32 cellular contexts compared by ENCODE assay signal in genomic region chr3:101159478-101159877, GRCh38.
"Had no signal": no experiment of that assay in that cellular context is flagged by ENCODE, and none has a peak within 500 bp of the region (broad histone marks: within the 10 kb centered on the region; RNA-seq: fewer than 3 reads in every experiment).

No MANE protein-coding gene starts in this region.

- H3K4me3 ChIP-seq: ovary, psoas muscle, right lobe of liver, sigmoid colon, stomach, suprapubic skin, thoracic aorta, thyroid gland, tibial nerve, upper lobe of right lung, uterus had no signal

- H3K36me3 ChIP-seq: neutrophil, ovary, right lobe of liver, sigmoid colon, stomach, suprapubic skin, thoracic aorta, thyroid gland, tibial nerve, upper lobe of right lung, uterus had no signal

- H2AFZ ChIP-seq: parathyroid adenoma had no signal

- DNase-seq: naive thymus-derived CD4-positive, alpha-beta T cell; natural killer cell; nephron progenitor cell; occipital lobe; ovary; posterior cingulate gyrus; psoas muscle; right cardiac atrium; right lobe of liver; sigmoid colon; small intestine; stimulated activated CD4-positive, alpha-beta T cell treated with anti-CD3 and anti-CD28 coated beads, Interleukin-15, amount 100 ng/mL, for 24 hours; stimulated activated CD4-positive, alpha-beta T cell treated with anti-CD3 and anti-CD28 coated beads, Interleukin-2, amount 100 ng/mL, for 24 hours; stimulated activated CD4-positive, alpha-beta T cell treated with anti-CD3 and anti-CD28 coated beads, Interleukin-2, amount 100 ng/mL, for 48 hours; stimulated activated CD4-positive, alpha-beta T cell treated with anti-CD3 and anti-CD28 coated beads, Interleukin-4, amount 100 ng/mL, for 24 hours; stimulated activated naive B cell treated with anti-CD40 and anti-IgM and Interleukin-4, amounts not matched to agents 10 μg/mL and 1 μg/mL and 100 μg/mL, for 72 hours; stimulated activated naive CD4-positive, alpha-beta T cell treated with Interleukin-2 at 50 U/mL for 16 hours; stomach; substantia nigra; thyroid gland; upper lobe of right lung; uterus had no signal

- ATAC-seq: naive thymus-derived CD4-positive, alpha-beta T cell; natural killer cell; psoas muscle; right cardiac atrium; right lobe of liver; stimulated activated naive B cell treated with anti-CD40 and anti-IgM and Interleukin-4, amounts not matched to agents 10 μg/mL and 1 μg/mL and 100 μg/mL, for 72 hours; upper lobe of right lung had no signal

- H3K27ac ChIP-seq: neutrophil, ovary, parathyroid adenoma, psoas muscle, right lobe of liver, suprapubic skin, thoracic aorta, thyroid gland, tibial nerve, upper lobe of right lung, uterus had no signal

- H3K27me3 Mint-ChIP-seq: progenitor cell of endocrine pancreas, type B pancreatic cell had no signal

- H3K9ac ChIP-seq: parathyroid adenoma had no signal

- H3K27ac Mint-ChIP-seq: naive thymus-derived CD4-positive, alpha-beta T cell; natural killer cell; nephron progenitor cell; progenitor cell of endocrine pancreas; stimulated activated effector memory CD8-positive, alpha-beta T cell treated with anti-CD3 and anti-CD28 coated beads, Interleukin-12 subunit alpha, Interleukin-12 subunit beta, amount 100 ng/mL, for 72 hours; stimulated activated naive B cell treated with anti-CD40 and anti-IgM and Interleukin-4, amounts not matched to agents 10 μg/mL and 1 μg/mL and 100 μg/mL, for 72 hours; stimulated activated naive CD8-positive, alpha-beta T cell treated with anti-CD3 and anti-CD28 coated beads, Interleukin-15, Interleukin-2, amounts not matched to agents 100 ng/mL and 50 ng/mL, for 24 hours; type B pancreatic cell had no signal

- H3K4me1 ChIP-seq: parathyroid adenoma, right lobe of liver, suprapubic skin, tibial nerve, upper lobe of right lung, uterus had no signal

- H3K36me3 Mint-ChIP-seq: naive thymus-derived CD4-positive, alpha-beta T cell; natural killer cell; stimulated activated effector memory CD8-positive, alpha-beta T cell treated with anti-CD3 and anti-CD28 coated beads, Interleukin-12 subunit alpha, Interleukin-12 subunit beta, amount 100 ng/mL, for 72 hours; stimulated activated naive B cell treated with anti-CD40 and anti-IgM and Interleukin-4, amounts not matched to agents 10 μg/mL and 1 μg/mL and 100 μg/mL, for 72 hours; type B pancreatic cell had no signal

- H3K4me1 Mint-ChIP-seq: naive thymus-derived CD4-positive, alpha-beta T cell; natural killer cell; nephron progenitor cell; neural crest cell; stimulated activated effector memory CD8-positive, alpha-beta T cell treated with anti-CD3 and anti-CD28 coated beads, Interleukin-12 subunit alpha, Interleukin-12 subunit beta, amount 100 ng/mL, for 72 hours; stimulated activated naive B cell treated with anti-CD40 and anti-IgM and Interleukin-4, amounts not matched to agents 10 μg/mL and 1 μg/mL and 100 μg/mL, for 72 hours had no signal

- H3K27me3 ChIP-seq: neutrophil, ovary, right lobe of liver, sigmoid colon, stomach, suprapubic skin, thyroid gland, tibial nerve, upper lobe of right lung, uterus had no signal

- H3K79me2 ChIP-seq: parathyroid adenoma had no signal

- H3K9me3 ChIP-seq: neutrophil, ovary, psoas muscle, right lobe of liver, sigmoid colon, stomach, suprapubic skin, thoracic aorta, thyroid gland, tibial nerve, upper lobe of right lung, uterus had no signal

- H3K4me3 Mint-ChIP-seq: naive thymus-derived CD4-positive, alpha-beta T cell; natural killer cell; nephron progenitor cell; neural crest cell; stimulated activated effector memory CD8-positive, alpha-beta T cell treated with anti-CD3 and anti-CD28 coated beads, Interleukin-12 subunit alpha, Interleukin-12 subunit beta, amount 100 ng/mL, for 72 hours; stimulated activated naive B cell treated with anti-CD40 and anti-IgM and Interleukin-4, amounts not matched to agents 10 μg/mL and 1 μg/mL and 100 μg/mL, for 72 hours; stimulated activated naive CD8-positive, alpha-beta T cell treated with anti-CD3 and anti-CD28 coated beads, Interleukin-15, Interleukin-2, amounts not matched to agents 100 ng/mL and 50 ng/mL, for 24 hours; type B pancreatic cell had no signal

- H3K9me3 Mint-ChIP-seq: natural killer cell; nephron progenitor cell; stimulated activated naive B cell treated with anti-CD40 and anti-IgM and Interleukin-4, amounts not matched to agents 10 μg/mL and 1 μg/mL and 100 μg/mL, for 72 hours; stimulated activated naive CD8-positive, alpha-beta T cell treated with anti-CD3 and anti-CD28 coated beads, Interleukin-15, Interleukin-2, amounts not matched to agents 100 ng/mL and 50 ng/mL, for 24 hours; type B pancreatic cell had no signal
